17 cellular contexts compared by ENCODE assay signal in genomic region chr14:58789106-58789505, GRCh38.
DNase-seq lines count a peak whose midpoint lies in the region; ATAC-seq, FAIRE-seq and TF ChIP-seq lines count a peak whose summit lies in the region.
"Had no signal": no experiment of that assay in that cellular context is flagged by ENCODE, and none has a peak within 500 bp of the region (broad histone marks: within the 10 kb centered on the region; RNA-seq: fewer than 3 reads in every experiment).

No MANE protein-coding gene starts in this region.

- DNase-seq in HTR-8/SVneo (ENCODE audit: insufficient read length, low spot score): no peak
- no peak for DNase-seq in caudate nucleus (lab: John Stamatoyannopoulos, UW)
- DNase-seq in NCI-H1694 (lab: John Stamatoyannopoulos, UW): no peak
- DNase-seq in erythroblast (lab: John Stamatoyannopoulos, UW): no peak
- DNase-seq: CD8-positive, alpha-beta memory T cell; MM.1S; NCI-H1092 treated with DMSO at 0.1 percent for 48 hours; NCI-H146; NCI-H2081 treated with DMSO at 0.1 percent for 48 hours; Right ventricle myocardium superior had no signal

- no peak for TF ChIP-seq POLR2A in erythroblast (IDR thresholded peaks at IDR 0.05; ENCODE audit: low read length)

- FAIRE-seq in HTR-8/SVneo (lab: Jason Lieb, UNC): peak; percentile 52
- FAIRE-seq: GM12891, GM19239, H1, RCC 7860 had no signal

- no peak for ATAC-seq in GM19397 (IDR thresholded peaks at IDR 0.05; ENCODE audit: unreplicated experiment)

- H3K27me3 ChIP-seq in layer of hippocampus (ENCODE audit: control insufficient read depth, insufficient read depth, low read length): no peaks in the 10 kb centered on the region

- H3K27ac ChIP-seq in caudate nucleus (ENCODE audit: low read depth, low read length) (peak overlapping the region; percentile 81), layer of hippocampus (ENCODE audit: low read depth, low read length) (peak overlapping the region; percentile 42), temporal lobe (ENCODE audit: low read depth, low read length) (peak overlapping the region; percentile 54)
